12 cellular contexts compared by ENCODE assay signal in the genomic region with DNA sequence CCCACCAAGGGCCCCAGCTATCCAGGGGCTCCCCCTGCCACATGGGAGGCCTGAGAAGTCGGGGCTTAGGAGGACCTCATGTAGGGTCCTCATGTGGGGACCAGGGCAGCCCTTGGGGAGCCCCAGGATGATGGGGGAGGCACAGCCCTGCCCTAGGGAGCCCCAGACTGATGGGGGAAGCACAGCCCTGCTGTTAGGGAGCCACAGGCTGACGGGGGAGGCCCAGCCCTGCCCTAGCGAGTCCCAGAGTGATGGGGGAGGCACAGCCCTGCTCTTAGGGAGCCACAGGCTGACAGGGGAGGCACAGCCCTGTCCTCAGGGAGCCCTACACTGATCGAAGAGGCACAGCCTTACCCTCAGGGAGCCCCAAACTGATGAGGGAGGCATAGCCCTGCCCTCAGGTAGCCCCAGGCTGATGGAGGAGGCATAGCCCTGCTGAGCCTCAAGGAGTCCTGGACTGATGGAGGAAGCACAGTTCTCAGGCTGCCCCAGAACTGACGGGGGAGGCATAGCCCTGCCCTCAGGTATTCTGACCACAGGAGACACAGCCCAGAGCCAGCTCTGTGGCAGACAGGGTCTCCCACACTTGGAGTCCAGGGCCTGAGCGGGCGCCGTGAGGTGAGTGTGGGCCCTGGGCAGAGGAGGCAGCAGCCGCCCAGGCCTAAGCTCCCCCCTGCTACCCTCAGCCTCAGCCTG. TPM values are rescaled to one million over a fixed set of nuclear protein-coding genes. Genes with fewer than 3 reads are reported as not detected.
A peak's percentile ranks its signal among the peaks of the same experiment; 100 is the strongest.
DNase-seq lines count a peak whose midpoint lies in the region; ATAC-seq and TF ChIP-seq lines count a peak whose summit lies in the region.
"Had no signal": no experiment of that assay in that cellular context is flagged by ENCODE, and none has a peak within 500 bp of the region (broad histone marks: within the 10 kb centered on the region; RNA-seq: fewer than 3 reads in every experiment).

No MANE protein-coding gene starts in this region.

- intact Hi-C loops in esophagus muscularis mucosa (cut with DNase I) = loop anchor here (5.0 kb wide), 1 partner anchor 39 kb away; no protein-coding TSS in a partner anchor
- intact Hi-C loops in posterior vena cava (cut with DNase I) = loop anchor here (5.0 to 10.0 kb wide), 4 partner anchors 36 to 1039 kb away; partner anchors contain the start of genes POLR2L (in 1 of the 2), TNNT3 (in 1 of the 2) and TSPAN4 (in 1 of the 2)

- peak; percentile 29 for DNase-seq in AG08396 (ENCODE audit: low spot score)
- DNase-seq in H7 = peak; percentile 54
- DNase-seq in esophagus muscularis mucosa (ENCODE audit: extremely low spot score) = no peak
- peak; percentile 69 for DNase-seq in posterior vena cava (ENCODE audit: low spot score)
- no peak for DNase-seq in NCI-H1092 treated with DMSO at 0.1 percent for 48 hours (lab: John Stamatoyannopoulos, UW)
- no peak for DNase-seq in NCI-H345 treated with DMSO at 0.1 percent for 48 hours (lab: John Stamatoyannopoulos, UW; ENCODE audit: unreplicated experiment)
- no peak for DNase-seq in amygdala (lab: John Stamatoyannopoulos, UW)
- DNase-seq: NCI-H1048; stimulated activated CD4-positive, alpha-beta T cell treated with anti-CD3 and anti-CD28 coated beads, Interleukin-12 subunit alpha, Interleukin-12 subunit beta, amount 100 ng/mL, for 4 hours had no signal

- TF ChIP-seq CTCF in esophagus muscularis mucosa (IDR thresholded peaks at IDR 0.05) = no peak

- H3K27ac ChIP-seq in esophagus muscularis mucosa (replicated peaks in 1 of 4) = peak overlapping the region; percentile 79 to 84 (median 82)

- no peak overlapping the region for H3K4me3 ChIP-seq in H7 (ENCODE audit: insufficient read depth, low read depth, low read length)
- no peak overlapping the region for H3K4me3 ChIP-seq in esophagus muscularis mucosa

- TF ChIP-seq EP300 in esophagus muscularis mucosa (IDR thresholded peaks at IDR 0.05) = no peak

- no peaks in the 10 kb centered on the region for H3K36me3 ChIP-seq in H7 (replicated peaks; ENCODE audit: control insufficient read depth, insufficient read depth, low read length)
- H3K36me3 ChIP-seq in esophagus muscularis mucosa = peaks cover 0 to 20% (median 5%) of the 10 kb centered on the region in 4 donors

- WGBS in esophagus muscularis mucosa = 71% methylated on average over 6 of the region's 9 CpGs

- no peaks in the 10 kb centered on the region for H3K27me3 ChIP-seq in H7 (ENCODE audit: control insufficient read depth, insufficient read depth, low read length)
- H3K27me3 ChIP-seq in esophagus muscularis mucosa = no peaks in the 10 kb centered on the region

- peaks cover 59 to 70% (median 66%) of the 10 kb centered on the region in 4 donors for H3K4me1 ChIP-seq in esophagus muscularis mucosa

- no peak for ATAC-seq in GM18873 (IDR thresholded peaks at IDR 0.05; ENCODE audit: low FRiP score, unreplicated experiment)
- ATAC-seq: esophagus mucosa had no signal

- H3K9me3 ChIP-seq in esophagus muscularis mucosa = no peaks in the 10 kb centered on the region

- no peak for TF ChIP-seq POLR2A in esophagus muscularis mucosa (IDR thresholded peaks at IDR 0.05; ENCODE audit: low read depth)

RNA-seq across cellular contexts. Expression of gene PRR33, which starts 10.8 kb away (rescaled TPM):
- not detected in 2 replicates for total RNA-seq in H7 (2014; rRNA removed; shearing (Covaris generic))
- total RNA-seq in esophagus muscularis mucosa (not detected), posterior vena cava (under 1 TPM in 1 of 2 donors, not detected in 1; 0.14 TPM)
- total RNA-seq: esophagus mucosa, kidney had no signal

RNA-seq across cellular contexts. Expression of gene LSP1, which starts 28.0 kb away (rescaled TPM):
- total RNA-seq in H7 (2014; rRNA removed; shearing (Covaris generic)) = 0.35 and 2.0 TPM in 2 replicates
- 10 to 100 TPM; 10.3 to 36.5 (median 35.4) TPM for total RNA-seq in esophagus muscularis mucosa
- total RNA-seq in posterior vena cava = 100 to 1,000 TPM in 1 of 2 donors, 10 to 100 TPM in 1; 39.1 to 122 TPM

RNA-seq across cellular contexts. Expression of gene TNNT3, which starts 38.6 kb away (rescaled TPM):
- not detected in 2 replicates for total RNA-seq in H7 (2014; rRNA removed; shearing (Covaris generic))
- total RNA-seq in esophagus muscularis mucosa (1 to 10 TPM; 2.8 to 6.0 (median 3.6) TPM), posterior vena cava (10 to 100 TPM; 17.9 to 45.3 TPM)

RNA-seq across cellular contexts. Expression of gene TNNI2, which starts 42.1 kb away (rescaled TPM):
- not detected in 2 replicates for total RNA-seq in H7 (2014; rRNA removed; shearing (Covaris generic))
- 1 to 10 TPM in 1 of 4 donors, not detected in 3; 4.2 TPM for total RNA-seq in esophagus muscularis mucosa
- 1 to 10 TPM; 1.0 to 1.3 TPM for total RNA-seq in posterior vena cava

RNA-seq across cellular contexts. Expression of gene SYT8, which starts 46.1 kb away (rescaled TPM):
- total RNA-seq in H7 (2014; rRNA removed; shearing (Covaris generic)) = not detected in 2 replicates
- not detected for total RNA-seq in esophagus muscularis mucosa
- total RNA-seq in posterior vena cava = not detected

Comparison
In these comparisons a context has a peak if more than half of its experiments do, and no peak if none do; other contexts are left out.
1. DNase-seq: peak in AG08396 (single experiment), H7 (single experiment) and posterior vena cava (single experiment); none in esophagus muscularis mucosa (single experiment), NCI-H1092 treated with DMSO at 0.1 percent for 48 hours (single experiment), NCI-H345 treated with DMSO at 0.1 percent for 48 hours (single experiment) and amygdala (0 of 56).